ENCODE assay signal across 8 cellular contexts in genomic region chr11:116787436-116787785, GRCh38. TPM values are rescaled to one million over a fixed set of nuclear protein-coding genes. Genes with fewer than 3 reads are reported as not detected.
DNase-seq lines count a peak whose midpoint lies in the region; ATAC-seq and TF ChIP-seq lines count a peak whose summit lies in the region.

No MANE protein-coding gene starts in this region.

- H3K14ac ChIP-seq in IMR-90 (replicated peaks; ENCODE audit: low read depth, low read length): peak overlapping the region; percentile 57

- peak overlapping the region; percentile 8; the same call in 1 of the 2 replicates for H3K56ac ChIP-seq in IMR-90 (ENCODE audit: extremely low read depth, insufficient read depth, low read length)

- H3K4me1 Mint-ChIP-seq in natural killer cell treated with Interleukin-12 subunit alpha and Interleukin-12 subunit beta and Interleukin-15 and Interleukin-18, amount 100 ng/mL, for 72 hours (ENCODE audit: low read depth in 2 of 2): peaks cover 44 to 61% of the 10 kb centered on the region in 2 donors

- peak overlapping the region; percentile 92 for H2AK9ac ChIP-seq in IMR-90 (replicated peaks; ENCODE audit: low read depth, low read length, poor library complexity)

- POLR2A ChIA-PET in IMR-90 (lab: Charles Lee; ENCODE audit: unreplicated experiment): no interaction called here

- H4K5ac ChIP-seq in IMR-90 (ENCODE audit: low read depth, low read length): no peak overlapping the region; the same call in 1 of the 2 replicates

- H3K27ac ChIP-seq in IMR-90 (ENCODE audit: insufficient read depth, low read length): peak overlapping the region; percentile 60

- H3K9me3 ChIP-seq in IMR-90 (ENCODE audit: control insufficient read depth, insufficient read depth, low read length): no peaks in the 10 kb centered on the region

- H3K27ac Mint-ChIP-seq in natural killer cell treated with Interleukin-12 subunit alpha and Interleukin-12 subunit beta and Interleukin-15 and Interleukin-18, amount 100 ng/mL, for 72 hours: peak overlapping the region; percentile 94 to 97

- H3K79me1 ChIP-seq in IMR-90 (ENCODE audit: low read depth in 1 of 2, low read length in 2 of 2): peaks cover 39 to 57% of the 10 kb centered on the region in 2 experiments

- in situ Hi-C loops in IMR-90 (cut with MboI; ENCODE audit: low sequenced_read_pairs): loop anchor here (5.0 kb wide), 1 partner anchor 445 kb away; the partner anchor contains the start of genes PCSK7 and RNF214

- H3K23ac ChIP-seq in IMR-90 (ENCODE audit: low read depth, low read length): peak overlapping the region; percentile 83

- TF ChIP-seq RAD21 in IMR-90 (IDR thresholded peaks at IDR 0.05; ENCODE audit: low read length): no peak

- peaks cover 8% of the 10 kb centered on the region for H3K4me1 ChIP-seq in IMR-90 (ENCODE audit: control insufficient read depth, insufficient read depth, low read length)

- H3K36me3 Mint-ChIP-seq in natural killer cell treated with Interleukin-12 subunit alpha and Interleukin-12 subunit beta and Interleukin-15 and Interleukin-18, amount 100 ng/mL, for 72 hours: peaks cover 44% of the 10 kb centered on the region

- no peak overlapping the region for H2BK15ac ChIP-seq in IMR-90 (ENCODE audit: low read depth, low read length)

- H2BK5ac ChIP-seq in IMR-90 (ENCODE audit: low read depth, low read length, poor library complexity, severe bottlenecking): peak overlapping the region; percentile 20

- peak overlapping the region; percentile 95 for H2AFZ ChIP-seq in IMR-90 (replicated peaks; ENCODE audit: low read length, poor library complexity)

- no peaks in the 10 kb centered on the region for H3K27me3 Mint-ChIP-seq in natural killer cell treated with Interleukin-12 subunit alpha and Interleukin-12 subunit beta and Interleukin-15 and Interleukin-18, amount 100 ng/mL, for 72 hours

- peak overlapping the region; percentile 70 to 98; a peak in 2 of 4 replicates for H4K8ac ChIP-seq in IMR-90 (ENCODE audit: low read depth in 2 of 2, low read length in 2 of 2)

- CTCF ChIA-PET in IMR-90 (lab: Yijun Ruan, JAX): interaction anchor here (0.5 to 1.3 kb wide), 2 partner anchors 48 to 209 kb away, joined by 3 to 5 read pairs; no protein-coding TSS in a partner anchor

- no peak overlapping the region; the same call in 1 of the 2 replicates for H2BK120ac ChIP-seq in IMR-90 (ENCODE audit: low read depth, low read length)

- intact Hi-C loops in IMR-90 (cut with micrococcal nuclease): no loop called here

- H3K9me3 Mint-ChIP-seq in natural killer cell treated with Interleukin-12 subunit alpha and Interleukin-12 subunit beta and Interleukin-15 and Interleukin-18, amount 100 ng/mL, for 72 hours: no peaks in the 10 kb centered on the region

- peak overlapping the region; percentile 97 for H3K4me2 ChIP-seq in IMR-90 (ENCODE audit: low read depth, low read length)

- WGBS in IMR-90 (ENCODE audit: extremely low coverage in 2 of 2, insufficient read length in 1 of 2), 2 experiments: no CpG with 5 or more reads among the region's 15 CpGs

- 0 out of 2 replicates have a peak, but pooled peaks cover 4% of the 10 kb centered on the region for H4K20me1 ChIP-seq in IMR-90 (ENCODE audit: insufficient read depth, low read length)

- no peak overlapping the region for H2BK20ac ChIP-seq in IMR-90 (ENCODE audit: low read depth, low read length)

- peaks cover 24% of the 10 kb centered on the region for H3K36me3 ChIP-seq in GM06990 (ENCODE audit: control insufficient read depth, insufficient read depth, low read length)
- H3K36me3 ChIP-seq in IMR-90 (ENCODE audit: control insufficient read depth, insufficient read depth, low read length): peaks cover 31% of the 10 kb centered on the region

- dilution Hi-C loops in IMR-90 (cut with HindIII; ENCODE audit: low sequenced_read_pairs, unreplicated experiment): no loop called here

- TF ChIP-seq CTCF in GM06990 (IDR thresholded peaks at IDR 0.05; ENCODE audit: insufficient read depth, low read length, poor library complexity, severe bottlenecking) (no peak), IMR-90 (conservative IDR thresholded peaks at IDR 0.05; ENCODE audit: low read depth, low read length) (no peak)

- H3K27me3 ChIP-seq in GM06990 (replicated peaks; ENCODE audit: control insufficient read depth, insufficient read depth, low read length): no peaks in the 10 kb centered on the region
- H3K27me3 ChIP-seq in IMR-90 (ENCODE audit: control insufficient read depth, insufficient read depth, low read length): no peaks in the 10 kb centered on the region

- H3K9me1 ChIP-seq in IMR-90 (ENCODE audit: insufficient read depth, low read length): peaks cover 20% of the 10 kb centered on the region; the same call in 1 of the 2 replicates

- ATAC-seq in IMR-90 (ENCODE audit: low read depth) (peak; percentile 17), GM18907 (IDR thresholded peaks at IDR 0.05; ENCODE audit: unreplicated experiment) (no peak), GM18517 (IDR thresholded peaks at IDR 0.05; ENCODE audit: unreplicated experiment) (no peak), HG03432 (IDR thresholded peaks at IDR 0.05; ENCODE audit: unreplicated experiment) (no peak)
- ATAC-seq in natural killer cell treated with Interleukin-12 subunit alpha and Interleukin-12 subunit beta and Interleukin-15 and Interleukin-18, amount 100 ng/mL, for 72 hours: no peak

- H3K18ac ChIP-seq in IMR-90 (ENCODE audit: low read depth, low read length): no peak overlapping the region

- H2AK5ac ChIP-seq in IMR-90 (ENCODE audit: low read depth, low read length): peak overlapping the region; percentile 89

- H3K9ac ChIP-seq in IMR-90 (ENCODE audit: low read depth, low read length): peak overlapping the region; percentile 94

- TF ChIP-seq POLR2A in IMR-90 (IDR thresholded peaks at IDR 0.05; ENCODE audit: low read depth, low read length): no peak

- DNase-seq in GM06990 (ENCODE audit: extremely low read depth, insufficient read length): no peak
- peak; percentile 10 for DNase-seq in IMR-90
- DNase-seq in dermis blood vessel endothelial cell: peak; percentile 31
- no peak for DNase-seq in natural killer cell treated with Interleukin-12 subunit alpha and Interleukin-12 subunit beta and Interleukin-15 and Interleukin-18, amount 100 ng/mL, for 72 hours (ENCODE audit: low spot score)
- DNase-seq in hippocampal formation (lab: John Stamatoyannopoulos, UW): no peak

- peak overlapping the region; percentile 81 for H3K4ac ChIP-seq in IMR-90 (ENCODE audit: low read depth, low read length)

- H3K4me3 ChIP-seq in GM06990 (replicated peaks; ENCODE audit: low read depth, low read length) (peak overlapping the region; percentile 78), IMR-90 (ENCODE audit: insufficient read depth, low read depth, low read length) (peak overlapping the region; percentile 67)

- no peak overlapping the region; the same call in 1 of the 2 replicates for H4K91ac ChIP-seq in IMR-90 (ENCODE audit: insufficient read depth, low read depth, low read length)

- BruUV-seq in IMR-90 (replicated peaks; lab: Mats Ljungman, UMichigan): no TSS peak

- H3K4me3 Mint-ChIP-seq in natural killer cell treated with Interleukin-12 subunit alpha and Interleukin-12 subunit beta and Interleukin-15 and Interleukin-18, amount 100 ng/mL, for 72 hours: peak overlapping the region; percentile 92

TF ChIP-seq in IMR-90, 13 proteins besides CTCF, POLR2A, EP300 and RAD21 (continues in another document):
- no peak for TF ChIP-seq SMC3 (IDR thresholded peaks at IDR 0.05; ENCODE audit: low read depth, low read length)

RNA-seq across cellular contexts. Expression of gene ZPR1, which starts 0.4 kb away (rescaled TPM):
- total RNA-seq in IMR-90 (2012; rRNA removed) (52.0 and 53.9 TPM in 2 replicates), dermis blood vessel endothelial cell (39.5 and 48.5 TPM in 2 replicates)
- 38.5 and 40.8 TPM in 2 replicates for polyA plus RNA-seq in IMR-90 (2012; rRNA removed)
- 23.7 and 31.3 TPM in 2 replicates for polyA plus RNA-seq in IMR-90 (2012; cell fraction: cytosol; rRNA removed)
- polyA plus RNA-seq in IMR-90 (2012; cell fraction: nucleus; rRNA removed; ENCODE audit: low replicate concordance): 17.8 and 38.4 TPM in 2 replicates
- 100 to 1,000 TPM in 1 of 2 donors, 10 to 100 TPM in 1; 89.7 to 143 TPM for total RNA-seq in natural killer cell treated with Interleukin-12 subunit alpha and Interleukin-12 subunit beta and Interleukin-15 and Interleukin-18, amount 100 ng/mL, for 72 hours

RNA-seq across cellular contexts. Expression of gene APOA5, which starts 4.3 kb away (rescaled TPM):
- not detected in 2 replicates for total RNA-seq in IMR-90 (2012; rRNA removed)
- not detected in 2 replicates for polyA plus RNA-seq in IMR-90 (2012; rRNA removed)
- polyA plus RNA-seq in IMR-90 (2012; cell fraction: cytosol; rRNA removed): not detected in 2 replicates
- polyA plus RNA-seq in IMR-90 (2012; cell fraction: nucleus; rRNA removed; ENCODE audit: low replicate concordance): not detected in 2 replicates
- not detected in 2 replicates for total RNA-seq in dermis blood vessel endothelial cell
- not detected for total RNA-seq in natural killer cell treated with Interleukin-12 subunit alpha and Interleukin-12 subunit beta and Interleukin-15 and Interleukin-18, amount 100 ng/mL, for 72 hours

RNA-seq across cellular contexts. Expression of gene BUD13, which starts 14.6 kb away (rescaled TPM):
- total RNA-seq in IMR-90 (2012; rRNA removed) (14.0 and 16.4 TPM in 2 replicates), dermis blood vessel endothelial cell (17.2 and 17.9 TPM in 2 replicates)
- 11.2 and 11.9 TPM in 2 replicates for polyA plus RNA-seq in IMR-90 (2012; rRNA removed)
- polyA plus RNA-seq in IMR-90 (2012; cell fraction: cytosol; rRNA removed): 3.8 and 11.5 TPM in 2 replicates
- polyA plus RNA-seq in IMR-90 (2012; cell fraction: nucleus; rRNA removed; ENCODE audit: low replicate concordance): 5.2 and 15.2 TPM in 2 replicates
- total RNA-seq in natural killer cell treated with Interleukin-12 subunit alpha and Interleukin-12 subunit beta and Interleukin-15 and Interleukin-18, amount 100 ng/mL, for 72 hours: 10 to 100 TPM; 23.1 to 25.0 TPM

RNA-seq across cellular contexts. Expression of gene APOA4, which starts 35.7 kb away (rescaled TPM):
- total RNA-seq in IMR-90 (2012; rRNA removed) (not detected in 2 replicates), dermis blood vessel endothelial cell (not detected in 2 replicates)
- not detected in 2 replicates for polyA plus RNA-seq in IMR-90 (2012; rRNA removed)
- polyA plus RNA-seq in IMR-90 (2012; cell fraction: cytosol; rRNA removed): not detected in 2 replicates
- not detected in 2 replicates for polyA plus RNA-seq in IMR-90 (2012; cell fraction: nucleus; rRNA removed; ENCODE audit: low replicate concordance)
- not detected for total RNA-seq in natural killer cell treated with Interleukin-12 subunit alpha and Interleukin-12 subunit beta and Interleukin-15 and Interleukin-18, amount 100 ng/mL, for 72 hours

RNA-seq across cellular contexts. Expression of gene APOC3, which starts 42.3 kb away (rescaled TPM):
- not detected in 2 replicates for total RNA-seq in IMR-90 (2012; rRNA removed)
- polyA plus RNA-seq in IMR-90 (2012; rRNA removed): not detected in 2 replicates
- not detected in 2 replicates for polyA plus RNA-seq in IMR-90 (2012; cell fraction: cytosol; rRNA removed)
- not detected in 2 replicates for polyA plus RNA-seq in IMR-90 (2012; cell fraction: nucleus; rRNA removed; ENCODE audit: low replicate concordance)
- total RNA-seq in dermis blood vessel endothelial cell: not detected in 2 replicates
- total RNA-seq in natural killer cell treated with Interleukin-12 subunit alpha and Interleukin-12 subunit beta and Interleukin-15 and Interleukin-18, amount 100 ng/mL, for 72 hours: not detected

Comparison
In these comparisons a context has a peak if more than half of its experiments do, and no peak if none do; other contexts are left out.
1. DNase-seq: peak in IMR-90 (single experiment) and dermis blood vessel endothelial cell (single experiment); none in GM06990 (single experiment), natural killer cell treated with Interleukin-12 subunit alpha and Interleukin-12 subunit beta and Interleukin-15 and Interleukin-18, amount 100 ng/mL, for 72 hours (single experiment) and hippocampal formation (0 of 2).